In the genomic region with DNA sequence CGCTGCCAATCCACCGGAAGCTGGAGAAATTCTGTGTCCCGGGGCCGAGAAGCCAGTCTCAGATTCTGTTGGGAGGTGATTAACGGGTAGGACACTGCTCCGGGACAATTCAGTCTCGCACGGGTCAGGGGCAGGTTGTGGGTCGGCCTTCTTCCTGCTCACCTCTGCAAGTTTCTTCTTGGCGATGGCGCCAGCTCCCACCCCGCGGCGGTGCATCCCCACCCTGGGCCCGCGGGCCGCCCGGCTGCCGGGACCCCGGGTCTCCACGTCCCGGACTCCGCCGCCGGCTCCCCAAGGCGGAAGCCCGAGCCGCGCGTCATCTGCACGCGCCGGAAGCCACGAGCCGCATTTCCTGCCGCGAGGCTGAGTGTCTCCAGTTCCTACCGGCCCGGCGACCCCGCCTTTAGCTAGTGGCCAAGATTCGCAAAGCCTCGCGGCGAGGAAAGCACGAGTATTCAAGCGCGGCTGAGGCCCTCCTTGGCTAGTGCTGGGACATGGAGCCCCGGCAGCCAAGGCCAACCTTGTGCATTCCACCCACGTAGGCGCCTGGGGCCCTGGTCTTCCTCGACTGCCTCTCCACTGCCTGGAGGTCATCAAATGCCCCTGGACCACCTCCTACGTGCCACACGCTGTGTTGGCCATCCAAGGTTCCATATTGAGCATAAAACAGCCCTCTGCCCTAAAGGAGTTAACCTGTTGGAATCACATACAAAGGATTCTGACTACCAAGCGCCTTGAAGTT, we compare ENCODE assay signal across 8 cellular contexts. TPM values are rescaled to one million over a fixed set of nuclear protein-coding genes. Genes with fewer than 3 reads are reported as not detected.
DNase-seq lines count a peak whose midpoint lies in the region; ATAC-seq, FAIRE-seq and TF ChIP-seq lines count a peak whose summit lies in the region.

A gene with protein sequence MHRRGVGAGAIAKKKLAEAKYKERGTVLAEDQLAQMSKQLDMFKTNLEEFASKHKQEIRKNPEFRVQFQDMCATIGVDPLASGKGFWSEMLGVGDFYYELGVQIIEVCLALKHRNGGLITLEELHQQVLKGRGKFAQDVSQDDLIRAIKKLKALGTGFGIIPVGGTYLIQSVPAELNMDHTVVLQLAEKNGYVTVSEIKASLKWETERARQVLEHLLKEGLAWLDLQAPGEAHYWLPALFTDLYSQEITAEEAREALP (minus strand): TSS at position 324 of the 742 bp plus-strand sequence. CDS start 108 bp downstream, at position 216.

- H3K27ac Mint-ChIP-seq in IgD-negative memory B cell: peak within 1 kb of the TSS; percentile 94 to 96 (median 94)

- no peaks in the 10 kb centered on the region for H3K9me3 ChIP-seq in mucosa of descending colon

- H3K27me3 Mint-ChIP-seq in IgD-negative memory B cell: no peaks in the 10 kb centered on the region

- H3K4me3 Mint-ChIP-seq in IgD-negative memory B cell: peak within 1 kb of the TSS; percentile 91 to 99 (median 96)

- DNase-seq in D721Med (ENCODE audit: insufficient read length, low spot score) (peak; percentile 97), OCI-M1 (lab: John Stamatoyannopoulos, UW) (peak; percentile 94), activated T-cell treated with anti-CD3 and anti-CD28 coated beads for 4 hours (peak; percentile 91), epithelial cell of prostate (ENCODE audit: low read depth, low spot score) (peak; percentile 31), mucosa of descending colon (peak; percentile 94 to 96 (median 95))
- DNase-seq in stimulated activated CD8-positive, alpha-beta memory T cell treated with anti-CD3 and anti-CD28 coated beads, Interleukin-4, amount 100 ng/mL, for 1 hour (ENCODE audit: low read depth in 2 of 2, low spot score in 1 of 2): peak; percentile 80 to 83

- TF ChIP-seq CTCF in D721Med (IDR thresholded peaks at IDR 0.05; ENCODE audit: insufficient read depth, missing control alignments) (no peak), mucosa of descending colon (IDR thresholded peaks at IDR 0.05) (no peak)

- no peak for FAIRE-seq in D721Med (lab: Jason Lieb, UNC)

- H3K4me3 ChIP-seq in mucosa of descending colon: peak within 1 kb of the TSS; percentile 76

- H3K36me3 Mint-ChIP-seq in IgD-negative memory B cell: peaks cover 3% of the 10 kb centered on the region

- intact Hi-C loops in mucosa of descending colon (cut with DNase I, micrococcal nuclease): no loop called here

- no peaks in the 10 kb centered on the region for H3K36me3 ChIP-seq in mucosa of descending colon (ENCODE audit: low read depth)

- H3K27ac ChIP-seq in epithelial cell of prostate: peak within 1 kb of the TSS; percentile 74

- ATAC-seq in GM21528 (IDR thresholded peaks at IDR 0.05; ENCODE audit: low FRiP score, unreplicated experiment): peak; percentile 75
- peak; percentile 100 for ATAC-seq in mucosa of descending colon

- H3K9me3 Mint-ChIP-seq in IgD-negative memory B cell: peaks cover 0 to 2% (median 0%) of the 10 kb centered on the region in 3 donors

- H3K4me1 Mint-ChIP-seq in IgD-negative memory B cell: peaks cover 2 to 7% (median 4%) of the 10 kb centered on the region in 3 donors

- peaks cover 8% of the 10 kb centered on the region for H3K4me1 ChIP-seq in mucosa of descending colon (ENCODE audit: low read depth)

RNA-seq across cellular contexts. Expression of the gene that starts here (rescaled TPM):
- polyA plus RNA-seq in IgD-negative memory B cell: 108 TPM
- total RNA-seq in mucosa of descending colon: 100 to 1,000 TPM in 2 of 3 donors, 10 to 100 TPM in 1; 90.3 to 112 (median 101) TPM

Comparison
In these comparisons a context has a peak if more than half of its experiments do, and no peak if none do; other contexts are left out.
1. Peak in every context shown above with its lines: DNase-seq, ATAC-seq, H3K4me3 ChIP-seq and H3K27ac ChIP-seq.
2. DNase-seq: peak in every context shown above with its lines; median percentile 97 in D721Med; 95 in mucosa of descending colon; 94 in OCI-M1; 91 in activated T-cell treated with anti-CD3 and anti-CD28 coated beads for 4 hours; 82 in stimulated activated CD8-positive, alpha-beta memory T cell treated with anti-CD3 and anti-CD28 coated beads, Interleukin-4, amount 100 ng/mL, for 1 hour; 31 in epithelial cell of prostate.